In genomic region chr13:21625366-21625765, GRCh38 we compare ENCODE assay signal across 8 cellular contexts. TPM values are rescaled to one million over a fixed set of nuclear protein-coding genes. Genes with fewer than 3 reads are reported as not detected.
A peak's percentile ranks its signal among the peaks of the same experiment; 100 is the strongest.
DNase-seq lines count a peak whose midpoint lies in the region; ATAC-seq, FAIRE-seq and TF ChIP-seq lines count a peak whose summit lies in the region.

No MANE protein-coding gene starts in this region.

- TF ChIP-seq CTCF in cardiac muscle cell (IDR thresholded peaks at IDR 0.05; ENCODE audit: low read depth, low read length) (peak; percentile 52), right atrium auricular region (IDR thresholded peaks at IDR 0.05) (peak in 1 of 2 donors; percentile 52), kidney (IDR thresholded peaks at IDR 0.05; ENCODE audit: borderline replicate concordance, extremely low read depth, insufficient read depth) (peak; percentile 54)

- no peaks in the 10 kb centered on the region for H3K9me3 ChIP-seq in cardiac muscle cell (ENCODE audit: low read depth)
- H3K9me3 ChIP-seq in right atrium auricular region: no peaks in the 10 kb centered on the region
- H3K9me3 ChIP-seq in MG63: no peaks in the 10 kb centered on the region
- no peaks in the 10 kb centered on the region for H3K9me3 ChIP-seq in T-helper 17 cell (ENCODE audit: control insufficient read depth, low read length, poor library complexity, severe bottlenecking)
- H3K9me3 ChIP-seq in kidney (ENCODE audit: control insufficient read depth in 1 of 2, low read length in 2 of 2): no peaks in the 10 kb centered on the region

- H3K4me3 ChIP-seq in cardiac muscle cell: no peak overlapping the region
- H3K4me3 ChIP-seq in right atrium auricular region: no peak overlapping the region
- no peak overlapping the region for H3K4me3 ChIP-seq in MG63
- peak overlapping the region in 1 of 2 donors; percentile 30 for H3K4me3 ChIP-seq in kidney (ENCODE audit: low read length in 2 of 2)

- DNase-seq in cardiac muscle cell (ENCODE audit: low read depth in 1 of 2, low spot score in 1 of 2) (peak in 1 of 2 donors; percentile 35), right atrium auricular region (ENCODE audit: low spot score) (no peak), MG63 (peak; percentile 31), T-helper 17 cell (no peak), kidney (no peak)
- no peak for DNase-seq in activated effector memory CD4-positive, alpha-beta T cell treated with Interleukin-2 at 50 U/mL for 16 hours
- DNase-seq in activated naive CD8-positive, alpha-beta T cell treated with anti-CD3 and anti-CD28 coated beads, Interleukin-2, amount 50 U/mL, for 24 hours: no peak
- DNase-seq in stimulated activated naive CD4-positive, alpha-beta T cell treated with Interleukin-2 at 50 U/mL for 16 hours (lab: John Stamatoyannopoulos, UW): no peak

- H3K27ac ChIP-seq in cardiac muscle cell (no peak overlapping the region), right atrium auricular region (no peak overlapping the region), kidney (ENCODE audit: low read depth in 2 of 2, low read length in 2 of 2) (no peak overlapping the region)

- H3K27me3 ChIP-seq in cardiac muscle cell: no peaks in the 10 kb centered on the region
- no peaks in the 10 kb centered on the region for H3K27me3 ChIP-seq in right atrium auricular region
- H3K27me3 ChIP-seq in MG63: no peaks in the 10 kb centered on the region

- H3K36me3 ChIP-seq in cardiac muscle cell (no peaks in the 10 kb centered on the region), right atrium auricular region (no peaks in the 10 kb centered on the region), MG63 (no peaks in the 10 kb centered on the region), kidney (ENCODE audit: control insufficient read depth in 1 of 2, insufficient read depth in 2 of 2, low read length in 2 of 2) (no peaks in the 10 kb centered on the region)

- peaks cover 4% of the 10 kb centered on the region for H3K4me1 Mint-ChIP-seq in T-helper 17 cell
- no peaks in the 10 kb centered on the region for H3K4me1 Mint-ChIP-seq in activated naive CD8-positive, alpha-beta T cell treated with anti-CD3 and anti-CD28 coated beads, Interleukin-2, amount 50 U/mL, for 24 hours

- no peaks in the 10 kb centered on the region for H3K9me3 Mint-ChIP-seq in activated naive CD8-positive, alpha-beta T cell treated with anti-CD3 and anti-CD28 coated beads, Interleukin-2, amount 50 U/mL, for 24 hours

- peaks cover 29% of the 10 kb centered on the region for H3K27me3 Mint-ChIP-seq in T-helper 17 cell
- H3K27me3 Mint-ChIP-seq in activated naive CD8-positive, alpha-beta T cell treated with anti-CD3 and anti-CD28 coated beads, Interleukin-2, amount 50 U/mL, for 24 hours: peaks cover 5% of the 10 kb centered on the region

- no peak overlapping the region for H3K27ac Mint-ChIP-seq in T-helper 17 cell
- no peak overlapping the region for H3K27ac Mint-ChIP-seq in activated naive CD8-positive, alpha-beta T cell treated with anti-CD3 and anti-CD28 coated beads, Interleukin-2, amount 50 U/mL, for 24 hours

- H3K4me3 Mint-ChIP-seq in T-helper 17 cell: no peak overlapping the region
- no peak overlapping the region for H3K4me3 Mint-ChIP-seq in activated naive CD8-positive, alpha-beta T cell treated with anti-CD3 and anti-CD28 coated beads, Interleukin-2, amount 50 U/mL, for 24 hours

- peaks cover 5% of the 10 kb centered on the region for H3K4me1 ChIP-seq in cardiac muscle cell (ENCODE audit: low read depth)
- no peaks in the 10 kb centered on the region for H3K4me1 ChIP-seq in right atrium auricular region
- H3K4me1 ChIP-seq in kidney (ENCODE audit: control insufficient read depth in 1 of 2, insufficient read depth in 1 of 2, low read depth in 1 of 2, low read length in 2 of 2): no peaks in the 10 kb centered on the region

- H3K9ac ChIP-seq in kidney (ENCODE audit: low read length in 2 of 2): no peak overlapping the region

- intact Hi-C loops in kidney (cut with DNase I): no loop called here

- peak; percentile 57 for ATAC-seq in T-helper 17 cell
- no peak for ATAC-seq in activated naive CD8-positive, alpha-beta T cell treated with anti-CD3 and anti-CD28 coated beads, Interleukin-2, amount 50 U/mL, for 24 hours

- H3K36me3 Mint-ChIP-seq in T-helper 17 cell (ENCODE audit: low read depth): peaks cover 6% of the 10 kb centered on the region
- H3K36me3 Mint-ChIP-seq in activated naive CD8-positive, alpha-beta T cell treated with anti-CD3 and anti-CD28 coated beads, Interleukin-2, amount 50 U/mL, for 24 hours (ENCODE audit: low read depth): no peaks in the 10 kb centered on the region

- peak; percentile 76 for FAIRE-seq in kidney (lab: Jason Lieb, UNC)

RNA-seq across cellular contexts. Expression of gene MICU2, which starts 21.4 kb away (rescaled TPM):
- total RNA-seq in cardiac muscle cell (111 and 205 TPM in 2 replicates), right atrium auricular region (10 to 100 TPM; 53.7 to 73.6 TPM), T-helper 17 cell (10 to 100 TPM; 30.9 to 31.4 TPM), kidney (49.0 TPM)
- polyA plus RNA-seq in cardiac muscle cell (67.4 and 75.6 TPM in 2 replicates), kidney (ENCODE audit: insufficient read depth, low read depth, low replicate concordance) (86.5 TPM)
- 54.6 and 80.0 TPM in 2 replicates for total RNA-seq in MG63 (2014; rRNA removed; shearing (Covaris generic); ENCODE audit: low replicate concordance)

RNA-seq across cellular contexts. Expression of gene FGF9, which starts 45.5 kb away (rescaled TPM):
- total RNA-seq in cardiac muscle cell (6.5 and 8.9 TPM in 2 replicates), right atrium auricular region (1 to 10 TPM; 3.2 to 5.9 TPM), T-helper 17 cell (1 to 10 TPM; 1.1 to 2.1 TPM), kidney (8.6 TPM)
- polyA plus RNA-seq in cardiac muscle cell (12.6 and 18.4 TPM in 2 replicates), kidney (ENCODE audit: insufficient read depth, low read depth, low replicate concordance) (8.5 TPM)
- 0.92 and 4.3 TPM in 2 replicates for total RNA-seq in MG63 (2014; rRNA removed; shearing (Covaris generic); ENCODE audit: low replicate concordance)
